Comparison of ENCODE assay signal across 9 cellular contexts in genomic region chr10:17375936-17376584, GRCh38.
DNase-seq lines count a peak whose midpoint lies in the region; ATAC-seq and TF ChIP-seq lines count a peak whose summit lies in the region.
"Had no signal": no experiment of that assay in that cellular context is flagged by ENCODE, and none has a peak within 500 bp of the region (broad histone marks: within the 10 kb centered on the region; RNA-seq: fewer than 3 reads in every experiment).

No MANE protein-coding gene starts in this region.

- H3K18ac ChIP-seq in mesendoderm (ENCODE audit: low read length): no peak overlapping the region

- no peaks in the 10 kb centered on the region for H3K4me1 Mint-ChIP-seq in Calu3 (ENCODE audit: low read depth, unreplicated experiment)
- H3K4me1 Mint-ChIP-seq in activated T-cell treated with anti-CD3 and anti-CD28 coated beads, Interleukin-2, amount 50 U/mL, for 4 hours (ENCODE audit: low read depth): no peaks in the 10 kb centered on the region

- H3K36me3 ChIP-seq in mesendoderm (ENCODE audit: control insufficient read depth, insufficient read depth, low read length): no peaks in the 10 kb centered on the region
- H3K36me3 ChIP-seq in thyroid gland: no peaks in the 10 kb centered on the region

- no peak overlapping the region for H4K8ac ChIP-seq in mesendoderm (ENCODE audit: low read depth, low read length)

- no peaks in the 10 kb centered on the region for H3K36me3 Mint-ChIP-seq in Calu3 (ENCODE audit: insufficient read depth, unreplicated experiment)
- no peaks in the 10 kb centered on the region for H3K36me3 Mint-ChIP-seq in activated T-cell treated with anti-CD3 and anti-CD28 coated beads, Interleukin-2, amount 50 U/mL, for 4 hours (ENCODE audit: insufficient read depth)
- H3K36me3 Mint-ChIP-seq: activated naive CD4-positive, alpha-beta T cell treated with anti-CD3 and anti-CD28 coated beads, Interleukin-2, amount 50 U/mL, for 72 hours had no signal

- CTCF ChIA-PET in Calu3 (lab: Charles Lee): interaction anchor here (1.0 to 2.0 kb wide), 3 partner anchors 12 to 86 kb away, joined by 3 to 6 read pairs (median 3); no protein-coding TSS in a partner anchor

- H3K79me2 ChIP-seq in mesendoderm (ENCODE audit: control insufficient read depth, insufficient read depth, low read length): no peaks in the 10 kb centered on the region

- no peak overlapping the region for H3K23ac ChIP-seq in mesendoderm (ENCODE audit: low read length)

- DNase-seq in Calu3: peak; percentile 32
- DNase-seq in activated T-cell treated with anti-CD3 and anti-CD28 coated beads, Interleukin-2, amount 50 U/mL, for 4 hours: peak; percentile 17
- peak; percentile 40 for DNase-seq in mesendoderm
- no peak for DNase-seq in NCI-H226
- no peak for DNase-seq in thyroid gland
- DNase-seq in right cardiac atrium: no peak
- no peak for DNase-seq in SW480 (ENCODE audit: low spot score)

- no CpG with 5 or more reads among the region's 10 CpGs for WGBS in mesendoderm (ENCODE audit: extremely low coverage, insufficient coverage, low lambda C conversion rate)
- WGBS in thyroid gland, 2 donors: 75 to 81% methylated on average over 10 of the region's 10 CpGs
- WGBS in right cardiac atrium: 75% methylated on average over 10 of the region's 10 CpGs

- no peaks in the 10 kb centered on the region for H3K27me3 Mint-ChIP-seq in Calu3 (ENCODE audit: unreplicated experiment)
- H3K27me3 Mint-ChIP-seq in activated T-cell treated with anti-CD3 and anti-CD28 coated beads, Interleukin-2, amount 50 U/mL, for 4 hours (ENCODE audit: low read depth): no peaks in the 10 kb centered on the region

- H3K27me3 ChIP-seq in mesendoderm (ENCODE audit: insufficient read depth, low read length, poor library complexity) (no peaks in the 10 kb centered on the region), thyroid gland (no peaks in the 10 kb centered on the region), right cardiac atrium (ENCODE audit: control insufficient read depth, insufficient read depth) (no peaks in the 10 kb centered on the region)

- H3K4me2 ChIP-seq in mesendoderm (ENCODE audit: low read length): no peak overlapping the region

- H3K27ac Mint-ChIP-seq in Calu3 (ENCODE audit: unreplicated experiment): no peak overlapping the region
- H3K27ac Mint-ChIP-seq: activated naive CD4-positive, alpha-beta T cell treated with anti-CD3 and anti-CD28 coated beads, Interleukin-2, amount 50 U/mL, for 72 hours had no signal

- H4K5ac ChIP-seq in mesendoderm (ENCODE audit: low read length): no peak overlapping the region

- no peak overlapping the region for H2BK120ac ChIP-seq in mesendoderm (ENCODE audit: low read depth, low read length)

- no peak overlapping the region for H3K4ac ChIP-seq in mesendoderm (ENCODE audit: low read depth, low read length)

- H3K9ac ChIP-seq in mesendoderm (ENCODE audit: low read length): no peak overlapping the region

- peak; percentile 52 for TF ChIP-seq CTCF in Calu3 (IDR thresholded peaks at IDR 0.05; ENCODE audit: unreplicated experiment)
- peak in 1 of 6 experiments; percentile 14 for TF ChIP-seq CTCF in thyroid gland (IDR thresholded peaks at IDR 0.05)

- peaks cover 8% of the 10 kb centered on the region for H3K4me1 ChIP-seq in mesendoderm (ENCODE audit: control insufficient read depth, low read depth, low read length)
- H3K4me1 ChIP-seq in thyroid gland: no peaks in the 10 kb centered on the region
- H3K4me1 ChIP-seq in right cardiac atrium (ENCODE audit: control insufficient read depth, insufficient read depth, low read length): no peaks in the 10 kb centered on the region

- H3K4me3 ChIP-seq in mesendoderm (ENCODE audit: low read length) (no peak overlapping the region), thyroid gland (replicated peaks in 1 of 3) (no peak overlapping the region), right cardiac atrium (ENCODE audit: low read length) (no peak overlapping the region)

- H3K79me1 ChIP-seq in mesendoderm (ENCODE audit: low read length): no peaks in the 10 kb centered on the region

- H2BK5ac ChIP-seq in mesendoderm (ENCODE audit: low read length): no peak overlapping the region

- H3K9me3 ChIP-seq in thyroid gland (no peaks in the 10 kb centered on the region), right cardiac atrium (ENCODE audit: control insufficient read depth, low read length) (no peaks in the 10 kb centered on the region)

- BruUV-seq in Calu3 (replicated peaks; lab: Mats Ljungman, UMichigan): no TSS peak

- H3K27ac ChIP-seq in mesendoderm (ENCODE audit: low read depth, low read length) (no peak overlapping the region), thyroid gland (no peak overlapping the region), right cardiac atrium (ENCODE audit: low read length) (no peak overlapping the region)

- TF ChIP-seq POLR2A in thyroid gland (IDR thresholded peaks at IDR 0.05): no peak

- intact Hi-C loops in Calu3 (cut with micrococcal nuclease; ENCODE audit: unreplicated experiment): no loop called here
- intact Hi-C loops in thyroid gland (cut with DNase I): no loop called here
- intact Hi-C loops in right cardiac atrium (cut with DNase I): no loop called here

- H3K9me3 Mint-ChIP-seq in Calu3 (ENCODE audit: low read depth, unreplicated experiment): peaks cover 4% of the 10 kb centered on the region
- no peaks in the 10 kb centered on the region for H3K9me3 Mint-ChIP-seq in activated T-cell treated with anti-CD3 and anti-CD28 coated beads, Interleukin-2, amount 50 U/mL, for 4 hours
- H3K9me3 Mint-ChIP-seq: activated naive CD4-positive, alpha-beta T cell treated with anti-CD3 and anti-CD28 coated beads, Interleukin-2, amount 50 U/mL, for 72 hours had no signal

- no peak overlapping the region for H3K56ac ChIP-seq in mesendoderm (ENCODE audit: low read length)

- H2AK5ac ChIP-seq in mesendoderm (ENCODE audit: low read length): peak overlapping the region; percentile 12

- no peak overlapping the region for H3K4me3 Mint-ChIP-seq in Calu3 (ENCODE audit: low read depth, unreplicated experiment)
- no peak overlapping the region for H3K4me3 Mint-ChIP-seq in activated T-cell treated with anti-CD3 and anti-CD28 coated beads, Interleukin-2, amount 50 U/mL, for 4 hours

- peak; percentile 43 for ATAC-seq in HG02885 (IDR thresholded peaks at IDR 0.05; ENCODE audit: poor library complexity, unreplicated experiment)
- no peak for ATAC-seq in activated T-cell treated with anti-CD3 and anti-CD28 coated beads, Interleukin-2, amount 50 U/mL, for 4 hours
- no peak for ATAC-seq in right cardiac atrium
- ATAC-seq: activated naive CD4-positive, alpha-beta T cell treated with anti-CD3 and anti-CD28 coated beads, Interleukin-2, amount 50 U/mL, for 72 hours had no signal

- H2BK15ac ChIP-seq in mesendoderm (replicated peaks; ENCODE audit: low read depth): no peak overlapping the region

Comparison
In these comparisons a context has a peak if more than half of its experiments do, and no peak if none do; other contexts are left out.
1. DNase-seq: peak in Calu3 (single experiment), activated T-cell treated with anti-CD3 and anti-CD28 coated beads, Interleukin-2, amount 50 U/mL, for 4 hours (single experiment) and mesendoderm (single experiment); none in NCI-H226 (single experiment), thyroid gland (0 of 2), right cardiac atrium (0 of 3) and SW480 (single experiment).